30 cellular contexts compared by ENCODE assay signal in genomic region chr11:116610190-116610589, GRCh38.
DNase-seq lines count a peak whose midpoint lies in the region; FAIRE-seq and TF ChIP-seq lines count a peak whose summit lies in the region.
"Had no signal": no experiment of that assay in that cellular context is flagged by ENCODE, and none has a peak within 500 bp of the region (broad histone marks: within the 10 kb centered on the region; RNA-seq: fewer than 3 reads in every experiment).

No MANE protein-coding gene starts in this region.

- FAIRE-seq in H54 (lab: Jason Lieb, UNC), result no peak
- FAIRE-seq: GM12891, HTR-8/SVneo had no signal

- H3K4me1 Mint-ChIP-seq in osteocyte (ENCODE audit: unreplicated experiment), result no peaks in the 10 kb centered on the region
- H3K4me1 Mint-ChIP-seq: activated naive CD8-positive, alpha-beta T cell treated with anti-CD3 and anti-CD28 coated beads, Interleukin-2, amount 10 ng/mL, durations not matched to agents 7 days and 5 days; CD4-positive, alpha-beta memory T cell; central memory CD8-positive, alpha-beta T cell; T-cell had no signal

- H3K4me3 Mint-ChIP-seq in osteocyte (ENCODE audit: unreplicated experiment), result no peak overlapping the region
- H3K4me3 Mint-ChIP-seq: activated CD4-positive, alpha-beta memory T cell treated with anti-CD3 and anti-CD28 coated beads for 36 hours; activated naive CD8-positive, alpha-beta T cell treated with anti-CD3 and anti-CD28 coated beads, Interleukin-2, amount 10 ng/mL, durations not matched to agents 7 days and 5 days; CD4-positive, alpha-beta memory T cell; central memory CD8-positive, alpha-beta T cell; memory B cell; T-cell had no signal

- H3K27ac ChIP-seq in colonic mucosa, result no peak overlapping the region
- H3K27ac ChIP-seq: heart right ventricle, prostate gland, SJSA1 had no signal

- no peaks in the 10 kb centered on the region for H3K4me1 ChIP-seq in colonic mucosa
- H3K4me1 ChIP-seq: heart right ventricle, prostate gland, SJSA1 had no signal

- no peaks in the 10 kb centered on the region for H3K36me3 Mint-ChIP-seq in osteocyte (ENCODE audit: unreplicated experiment)
- H3K36me3 Mint-ChIP-seq: activated CD4-positive, alpha-beta memory T cell treated with anti-CD3 and anti-CD28 coated beads for 36 hours; activated naive CD8-positive, alpha-beta T cell treated with anti-CD3 and anti-CD28 coated beads, Interleukin-2, amount 10 ng/mL, durations not matched to agents 7 days and 5 days; T-cell had no signal

- H3K9me3 Mint-ChIP-seq in osteocyte (ENCODE audit: unreplicated experiment), result no peaks in the 10 kb centered on the region
- H3K9me3 Mint-ChIP-seq: activated CD4-positive, alpha-beta memory T cell treated with anti-CD3 and anti-CD28 coated beads for 36 hours; activated naive CD8-positive, alpha-beta T cell treated with anti-CD3 and anti-CD28 coated beads, Interleukin-2, amount 10 ng/mL, durations not matched to agents 7 days and 5 days; CD4-positive, alpha-beta memory T cell; central memory CD8-positive, alpha-beta T cell; T-cell had no signal

- DNase-seq in DMS53 (lab: John Stamatoyannopoulos, UW) (peak; percentile 12), DMS53 treated with DMSO at 0.1 percent for 48 hours (lab: John Stamatoyannopoulos, UW; ENCODE audit: unreplicated experiment) (no peak), NCI-H2029 treated with DMSO at 0.1 percent for 48 hours (lab: John Stamatoyannopoulos, UW) (peak; percentile 78), NCI-H510A treated with DMSO at 0.1 percent for 48 hours (lab: John Stamatoyannopoulos, UW) (peak; percentile 73), osteocyte (ENCODE audit: extremely low spot score, unreplicated experiment) (peak; percentile 77), H54 (ENCODE audit: insufficient read length, low spot score) (no peak), amygdala (lab: John Stamatoyannopoulos, UW) (no peak), colonic mucosa (no peak)
- DNase-seq: 8988T; activated CD4-positive, alpha-beta memory T cell treated with anti-CD3 and anti-CD28 coated beads for 36 hours; activated effector memory CD4-positive, alpha-beta T cell treated with Interleukin-2 at 50 U/mL for 16 hours; activated naive CD8-positive, alpha-beta T cell treated with anti-CD3 and anti-CD28 coated beads, Interleukin-2, amount 10 ng/mL, durations not matched to agents 7 days and 5 days; CD4-positive, alpha-beta memory T cell; effector CD4-positive, alpha-beta T cell; erythroblast; H7; heart right ventricle; KG1; left cardiac atrium; MM.1S; NCI-H1930; stimulated activated CD4-positive, alpha-beta T cell treated with anti-CD3 and anti-CD28 coated beads, Interleukin-15, amount 100 ng/mL, for 24 hours; T-cell; trophoblast cell had no signal

- intact Hi-C loops in colonic mucosa (cut with DNase I), result no loop called here

- no peak overlapping the region for H3K4me3 ChIP-seq in colonic mucosa
- H3K4me3 ChIP-seq: heart right ventricle, prostate gland, SJSA1 had no signal

- no peak for TF ChIP-seq POLR2A in H54 (IDR thresholded peaks at IDR 0.05; ENCODE audit: low read depth, low read length)

- no peak overlapping the region for H3K27ac Mint-ChIP-seq in osteocyte (ENCODE audit: unreplicated experiment)
- H3K27ac Mint-ChIP-seq: activated CD4-positive, alpha-beta memory T cell treated with anti-CD3 and anti-CD28 coated beads for 36 hours; activated naive CD8-positive, alpha-beta T cell treated with anti-CD3 and anti-CD28 coated beads, Interleukin-2, amount 10 ng/mL, durations not matched to agents 7 days and 5 days; CD4-positive, alpha-beta memory T cell; memory B cell; T-cell had no signal

- no peaks in the 10 kb centered on the region for H3K9me3 ChIP-seq in colonic mucosa
- H3K9me3 ChIP-seq: prostate gland, SJSA1 had no signal

- TF ChIP-seq CTCF in osteocyte (IDR thresholded peaks at IDR 0.05) (no peak), colonic mucosa (IDR thresholded peaks at IDR 0.05) (no peak)

- H3K27me3 ChIP-seq in colonic mucosa, result no peaks in the 10 kb centered on the region
- H3K27me3 ChIP-seq: SJSA1 had no signal

- no peaks in the 10 kb centered on the region for H3K36me3 ChIP-seq in colonic mucosa
- H3K36me3 ChIP-seq: heart right ventricle, prostate gland, SJSA1 had no signal

- no peak overlapping the region for H3K9ac ChIP-seq in colonic mucosa (ENCODE audit: low read depth in 2 of 2, low read length in 2 of 2)

- H3K27me3 Mint-ChIP-seq in osteocyte (ENCODE audit: unreplicated experiment), result no peaks in the 10 kb centered on the region

Comparison
In these comparisons a context has a peak if more than half of its experiments do, and no peak if none do; other contexts are left out.
1. DNase-seq: peak in DMS53 (single experiment), NCI-H2029 treated with DMSO at 0.1 percent for 48 hours (single experiment), NCI-H510A treated with DMSO at 0.1 percent for 48 hours (single experiment) and osteocyte (single experiment); none in DMS53 treated with DMSO at 0.1 percent for 48 hours (single experiment), H54 (single experiment), amygdala (0 of 56) and colonic mucosa (single experiment).